Comparison of ENCODE assay signal across 19 cellular contexts in genomic region chr7:151768805-151769188, GRCh38.
DNase-seq lines count a peak whose midpoint lies in the region; ATAC-seq lines count a peak whose summit lies in the region.
"Had no signal": no experiment of that assay in that cellular context is flagged by ENCODE, and none has a peak within 500 bp of the region (broad histone marks: within the 10 kb centered on the region; RNA-seq: fewer than 3 reads in every experiment).

No MANE protein-coding gene starts in this region.

- ATAC-seq in stimulated activated naive CD8-positive, alpha-beta T cell treated with anti-CD3 and anti-CD28 coated beads, Interleukin-15, Interleukin-2, amounts not matched to agents 100 U/mL and 50 U/mL, for 24 hours, result no peak
- no peak for ATAC-seq in effector memory CD8-positive, alpha-beta T cell (replicated peaks)
- no peak for ATAC-seq in HG03025 (IDR thresholded peaks at IDR 0.05; ENCODE audit: low FRiP score, unreplicated experiment)
- no peak for ATAC-seq in GM18870 (IDR thresholded peaks at IDR 0.05; ENCODE audit: unreplicated experiment)
- ATAC-seq: upper lobe of right lung had no signal

- H3K4me3 Mint-ChIP-seq in stimulated activated naive CD8-positive, alpha-beta T cell treated with anti-CD3 and anti-CD28 coated beads, Interleukin-15, Interleukin-2, amounts not matched to agents 100 ng/mL and 50 ng/mL, for 24 hours, result peak overlapping the region; percentile 53
- H3K4me3 Mint-ChIP-seq in activated T-cell treated with anti-CD3 and anti-CD28 coated beads, Interleukin-2, amount 50 U/mL, for 24 hours, result peak overlapping the region; percentile 46
- H3K4me3 Mint-ChIP-seq in effector memory CD8-positive, alpha-beta T cell, result peak overlapping the region; percentile 67 to 79

- in situ Hi-C loops in KBM-7 (cut with MboI; ENCODE audit: low pct_unique_long_range_greater_than_20kb, low sequenced_read_pairs), result no loop called here

- peak overlapping the region; percentile 84 for H3K27ac Mint-ChIP-seq in stimulated activated naive CD8-positive, alpha-beta T cell treated with anti-CD3 and anti-CD28 coated beads, Interleukin-15, Interleukin-2, amounts not matched to agents 100 ng/mL and 50 ng/mL, for 24 hours
- peak overlapping the region; percentile 91 for H3K27ac Mint-ChIP-seq in activated T-cell treated with anti-CD3 and anti-CD28 coated beads, Interleukin-2, amount 50 U/mL, for 24 hours
- H3K27ac Mint-ChIP-seq in effector memory CD8-positive, alpha-beta T cell, result peak overlapping the region; percentile 80 to 92

- DNase-seq in stimulated activated naive CD8-positive, alpha-beta T cell treated with anti-CD3 and anti-CD28 coated beads, Interleukin-15, Interleukin-2, amounts not matched to agents 100 U/mL and 50 U/mL, for 24 hours, result no peak
- peak; percentile 54 for DNase-seq in activated T-cell treated with anti-CD3 and anti-CD28 coated beads, Interleukin-2, amount 50 U/mL, for 24 hours
- no peak for DNase-seq in effector memory CD8-positive, alpha-beta T cell
- DNase-seq in KBM-7, result no peak
- no peak for DNase-seq in amniotic stem cell (lab: John Stamatoyannopoulos, UW)
- DNase-seq: Caco-2, glutamatergic neuron, Kasumi-1, left ventricle myocardium inferior, mucosa of descending colon, NCI-H1105, NCI-H2107, NCI-H524, occipital lobe, SHP77 had no signal

- peaks cover 58% of the 10 kb centered on the region for H3K4me1 Mint-ChIP-seq in stimulated activated naive CD8-positive, alpha-beta T cell treated with anti-CD3 and anti-CD28 coated beads, Interleukin-15, Interleukin-2, amounts not matched to agents 100 ng/mL and 50 ng/mL, for 24 hours (ENCODE audit: low read depth)
- H3K4me1 Mint-ChIP-seq in activated T-cell treated with anti-CD3 and anti-CD28 coated beads, Interleukin-2, amount 50 U/mL, for 24 hours (ENCODE audit: low read depth), result peaks cover 63% of the 10 kb centered on the region
- peaks cover 27 to 32% of the 10 kb centered on the region in 2 donors for H3K4me1 Mint-ChIP-seq in effector memory CD8-positive, alpha-beta T cell (ENCODE audit: low read depth in 2 of 2)

- no peaks in the 10 kb centered on the region for H3K9me3 Mint-ChIP-seq in stimulated activated naive CD8-positive, alpha-beta T cell treated with anti-CD3 and anti-CD28 coated beads, Interleukin-15, Interleukin-2, amounts not matched to agents 100 ng/mL and 50 ng/mL, for 24 hours
- H3K9me3 Mint-ChIP-seq in activated T-cell treated with anti-CD3 and anti-CD28 coated beads, Interleukin-2, amount 50 U/mL, for 24 hours, result peaks cover 3% of the 10 kb centered on the region
- no peaks in the 10 kb centered on the region for H3K9me3 Mint-ChIP-seq in effector memory CD8-positive, alpha-beta T cell

- no peaks in the 10 kb centered on the region for H3K27me3 Mint-ChIP-seq in stimulated activated naive CD8-positive, alpha-beta T cell treated with anti-CD3 and anti-CD28 coated beads, Interleukin-15, Interleukin-2, amounts not matched to agents 100 ng/mL and 50 ng/mL, for 24 hours
- H3K27me3 Mint-ChIP-seq in activated T-cell treated with anti-CD3 and anti-CD28 coated beads, Interleukin-2, amount 50 U/mL, for 24 hours, result no peaks in the 10 kb centered on the region
- H3K27me3 Mint-ChIP-seq in effector memory CD8-positive, alpha-beta T cell, result no peaks in the 10 kb centered on the region

- peaks cover 8% of the 10 kb centered on the region for H3K36me3 Mint-ChIP-seq in stimulated activated naive CD8-positive, alpha-beta T cell treated with anti-CD3 and anti-CD28 coated beads, Interleukin-15, Interleukin-2, amounts not matched to agents 100 ng/mL and 50 ng/mL, for 24 hours (ENCODE audit: low read depth)
- peaks cover 6% of the 10 kb centered on the region for H3K36me3 Mint-ChIP-seq in activated T-cell treated with anti-CD3 and anti-CD28 coated beads, Interleukin-2, amount 50 U/mL, for 24 hours (ENCODE audit: low read depth)
- peaks cover 5% of the 10 kb centered on the region for H3K36me3 Mint-ChIP-seq in effector memory CD8-positive, alpha-beta T cell (ENCODE audit: insufficient read depth)
